1 cellular context compared by ENCODE assay signal in genomic region chr6:24856954-24857670, GRCh38.
TF ChIP-seq lines count a peak whose summit lies in the region.

No MANE protein-coding gene starts in this region.

TF ChIP-seq in GM23338, 12 proteins besides CTCF, POLR2A, EP300 and RAD21 (continued from another document):
- TF ChIP-seq ZNF462 (CRISPR knock-in tag; IDR thresholded peaks at IDR 0.05) (no peak), EZH2 (IDR thresholded peaks at IDR 0.05; ENCODE audit: low read depth, unreplicated experiment) (no peak), STAT1 (IDR thresholded peaks at IDR 0.05; ENCODE audit: unreplicated experiment) (no peak), POLR2AphosphoS5 (IDR thresholded peaks at IDR 0.05; ENCODE audit: low read depth) (no peak)
